18 cellular contexts compared by ENCODE assay signal in genomic region chr5:143168877-143169810, GRCh38.
DNase-seq lines count a peak whose midpoint lies in the region; ATAC-seq, FAIRE-seq and TF ChIP-seq lines count a peak whose summit lies in the region.
"Had no signal": no experiment of that assay in that cellular context is flagged by ENCODE, and none has a peak within 500 bp of the region (broad histone marks: within the 10 kb centered on the region; RNA-seq: fewer than 3 reads in every experiment).

No MANE protein-coding gene starts in this region.

- peaks cover 10% of the 10 kb centered on the region; the same call in 1 of the 2 replicates for H3F3A ChIP-seq in MM.1S (ENCODE audit: insufficient read depth, low read length)

- no peaks in the 10 kb centered on the region for H3K9me2 ChIP-seq in MM.1S (replicated peaks; ENCODE audit: insufficient read depth, low read length)

- H3K36me3 ChIP-seq in MM.1S (replicated peaks; ENCODE audit: insufficient read depth, low read length), result no peaks in the 10 kb centered on the region
- H3K36me3 ChIP-seq in HepG2 (replicated peaks in 1 of 2; ENCODE audit: control insufficient read depth in 1 of 2, insufficient read depth in 2 of 2, low read length in 2 of 2), result no peaks in the 10 kb centered on the region
- H3K36me3 ChIP-seq in tibial nerve, result peaks cover 0 to 12% (median 0%) of the 10 kb centered on the region in 3 donors
- H3K36me3 ChIP-seq: BLaER1, HAP-1 had no signal

- H3K9me3 ChIP-seq in MM.1S (replicated peaks; ENCODE audit: insufficient read depth, low read length), result no peaks in the 10 kb centered on the region
- no peaks in the 10 kb centered on the region for H3K9me3 ChIP-seq in HepG2 (ENCODE audit: low read length)
- H3K9me3 ChIP-seq in tibial nerve, result no peaks in the 10 kb centered on the region
- H3K9me3 ChIP-seq: BLaER1, Caco-2, HAP-1 had no signal

- 87% methylated on average over 3 of the region's 3 CpGs for WGBS in HepG2 (ENCODE audit: low lambda C conversion rate)
- WGBS in tibial nerve, 2 donors, result 90 to 93% methylated on average over 3 of the region's 3 CpGs

- H3K9me3 Mint-ChIP-seq in brain, result no peaks in the 10 kb centered on the region
- H3K9me3 Mint-ChIP-seq: CD8-positive, alpha-beta memory T cell had no signal

- no peaks in the 10 kb centered on the region for H4K20me1 ChIP-seq in MM.1S (ENCODE audit: insufficient read depth, low read length)
- no peaks in the 10 kb centered on the region for H4K20me1 ChIP-seq in HepG2 (ENCODE audit: insufficient read depth, low read length)
- H4K20me1 ChIP-seq: BLaER1 had no signal

- peak overlapping the region; percentile 0; the same call in 1 of the 2 replicates for H3K9ac ChIP-seq in MM.1S (ENCODE audit: low read length)
- no peak overlapping the region for H3K9ac ChIP-seq in HepG2 (ENCODE audit: insufficient read depth, low read depth, low read length)
- H3K9ac ChIP-seq: BLaER1 had no signal

- no peak for TF ChIP-seq EP300 in HepG2 (IDR thresholded peaks at IDR 0.05; ENCODE audit: low read depth in 2 of 2, low read length in 2 of 2)
- TF ChIP-seq EP300 in HepG2 (CRISPR knock-in tag; IDR thresholded peaks at IDR 0.05; ENCODE audit: borderline replicate concordance), result no peak
- TF ChIP-seq EP300 in tibial nerve (IDR thresholded peaks at IDR 0.05), result no peak

- H2AFZ ChIP-seq in MM.1S (ENCODE audit: low read length) (0 out of 2 replicates have a peak overlapping the region, but pooled peaks have one; percentile 0), HepG2 (ENCODE audit: low read length) (no peak overlapping the region)

- H3K27ac ChIP-seq in MM.1S (ENCODE audit: low read length) (peak overlapping the region; percentile 54), HepG2 (ENCODE audit: extremely low read length, insufficient read depth, low read length) (no peak overlapping the region), tibial nerve (peak overlapping the region in 1 of 4 donors; percentile 35)
- H3K27ac ChIP-seq: BLaER1 had no signal

- no peaks in the 10 kb centered on the region for H3K79me2 ChIP-seq in MM.1S (ENCODE audit: low read length)
- no peaks in the 10 kb centered on the region for H3K79me2 ChIP-seq in HepG2 (ENCODE audit: insufficient read depth, low read length)

- DNase-seq in HuH-7 (ENCODE audit: low spot score), result peak; percentile 20
- DNase-seq in MM.1S, result peak; percentile 66
- peak; percentile 46 for DNase-seq in HepG2 (ENCODE audit: low spot score)
- DNase-seq in globus pallidus (ENCODE audit: low spot score), result no peak
- no peak for DNase-seq in NCI-H2107 (lab: John Stamatoyannopoulos, UW)
- DNase-seq in tibial nerve (ENCODE audit: low spot score in 2 of 2), result no peak
- DNase-seq: 8988T; AML-193; Caco-2; CD8-positive, alpha-beta memory T cell; DND-41; GDM1; GOT3 had no signal

- CTCF ChIA-PET in HepG2 (lab: Yijun Ruan, JAX; ENCODE audit: low intra/inter-chr PET ratio, low total read pairs), result no interaction called here

- in situ Hi-C loops in HepG2 (cut with HindIII; ENCODE audit: extremely low pct_ligation_motif_present, low pct_unique_long_range_greater_than_20kb), result no loop called here

- H3K4me1 ChIP-seq in MM.1S (ENCODE audit: low read length) (peaks cover 42% of the 10 kb centered on the region), HepG2 (ENCODE audit: insufficient read depth, low read length) (peaks cover 60% of the 10 kb centered on the region), tibial nerve (peaks cover 0 to 5% (median 0%) of the 10 kb centered on the region in 4 donors)
- H3K4me1 ChIP-seq: HAP-1 had no signal

- H3K4me3 ChIP-seq in MM.1S (ENCODE audit: low read length) (no peak overlapping the region), HepG2 (replicated peaks in 1 of 3; ENCODE audit: insufficient read depth in 1 of 3, low read depth in 2 of 3, low read length in 3 of 3) (no peak overlapping the region), tibial nerve (no peak overlapping the region)
- H3K4me3 ChIP-seq: BLaER1, HAP-1 had no signal

- FAIRE-seq in HepG2 (lab: Jason Lieb, UNC), result no peak
- FAIRE-seq: GM12892 had no signal

- no peaks in the 10 kb centered on the region for H3K36me3 Mint-ChIP-seq in brain

- TF ChIP-seq POLR2A in HepG2 (IDR thresholded peaks at IDR 0.05; ENCODE audit: insufficient read depth in 1 of 2, low read depth in 2 of 2, low read length in 2 of 2) (no peak), tibial nerve (IDR thresholded peaks at IDR 0.05) (no peak)

- ATAC-seq in HepG2 (peak; percentile 82), HG03565 (IDR thresholded peaks at IDR 0.05; ENCODE audit: unreplicated experiment) (no peak)

- intact Hi-C loops in HepG2 (cut with micrococcal nuclease; ENCODE audit: unreplicated experiment), result loop anchor here (2.0 kb wide), 1 partner anchor 14 kb away; no protein-coding TSS in a partner anchor

- H3K27me3 Mint-ChIP-seq in brain, result peaks cover 4% of the 10 kb centered on the region
- H3K27me3 Mint-ChIP-seq: CD8-positive, alpha-beta memory T cell had no signal

- no peak for TF ChIP-seq CTCF in MM.1S (IDR thresholded peaks at IDR 0.05; ENCODE audit: low read length)
- TF ChIP-seq CTCF in brain (conservative IDR thresholded peaks at IDR 0.05), result no peak
- no peak for TF ChIP-seq CTCF in HepG2 (CRISPR knock-in tag; IDR thresholded peaks at IDR 0.05)
- TF ChIP-seq CTCF in tibial nerve (IDR thresholded peaks at IDR 0.05), result no peak

- no TSS peak for BruUV-seq in HepG2 (replicated peaks; lab: Mats Ljungman, UMichigan)

- peak overlapping the region in 4 of 5 experiments; percentile 13 to 53 (median 18) for H3K27ac Mint-ChIP-seq in brain
- H3K27ac Mint-ChIP-seq: CD8-positive, alpha-beta memory T cell had no signal

- H3K27me3 ChIP-seq in MM.1S (replicated peaks; ENCODE audit: insufficient read depth, low read length) (no peaks in the 10 kb centered on the region), HepG2 (ENCODE audit: control insufficient read depth in 1 of 2, insufficient read depth in 2 of 2, low read length in 2 of 2) (no peaks in the 10 kb centered on the region), tibial nerve (no peaks in the 10 kb centered on the region)
- H3K27me3 ChIP-seq: BLaER1 had no signal

- H3K4me3 Mint-ChIP-seq in brain, result no peak overlapping the region
- H3K4me3 Mint-ChIP-seq: CD8-positive, alpha-beta memory T cell had no signal

- H3K4me2 ChIP-seq in MM.1S (ENCODE audit: low read depth, low read length) (0 out of 2 replicates have a peak overlapping the region, but pooled peaks have one; percentile 4), HepG2 (ENCODE audit: low read depth, low read length) (no peak overlapping the region)
- H3K4me2 ChIP-seq: BLaER1 had no signal

- H3K4me1 Mint-ChIP-seq in brain, result peaks cover 26% of the 10 kb centered on the region

- no peak for TF ChIP-seq RAD21 in HepG2 (CRISPR knock-in tag; IDR thresholded peaks at IDR 0.05)

- POLR2A ChIA-PET in HepG2 (lab: Yijun Ruan, JAX), result no interaction called here

TF ChIP-seq in HepG2, 621 proteins besides CTCF, POLR2A, EP300 and RAD21 (continues in another document):
- no peak for TF ChIP-seq ZNF672 (CRISPR knock-in tag; IDR thresholded peaks at IDR 0.05)
- TF ChIP-seq MAFF (IDR thresholded peaks at IDR 0.05; ENCODE audit: low read depth, low read length), result peak; percentile 44; the same call in 1 of the 2 replicates
- 0 out of 2 replicates have a peak, but pooled peaks have one; percentile 31 for TF ChIP-seq FOXA3 (CRISPR knock-in tag; IDR thresholded peaks at IDR 0.05)
- TF ChIP-seq ATF7 (IDR thresholded peaks at IDR 0.05), result no peak
- TF ChIP-seq ATF7 (CRISPR knock-in tag; IDR thresholded peaks at IDR 0.05), result no peak
- no peak for TF ChIP-seq ZNF776 (CRISPR knock-in tag; IDR thresholded peaks at IDR 0.05)
- peak; percentile 24; the same call in 1 of the 2 replicates for TF ChIP-seq SOX5 (CRISPR knock-in tag; IDR thresholded peaks at IDR 0.05; ENCODE audit: borderline replicate concordance)
- peak; percentile 25 for TF ChIP-seq RBM22 (optimal IDR thresholded peaks at IDR 0.05; ENCODE audit: low read length)
- no peak for TF ChIP-seq GATA4 (IDR thresholded peaks at IDR 0.05; ENCODE audit: borderline replicate concordance, low read depth)
- peak; percentile 61 to 69 for TF ChIP-seq MAFK (conservative IDR thresholded peaks at IDR 0.05 in 1 of 2, IDR thresholded peaks at IDR 0.05 in 1 of 2; ENCODE audit: low read length in 2 of 2)
- no peak for TF ChIP-seq FOSL2 (CRISPR knock-in tag; IDR thresholded peaks at IDR 0.05)
- TF ChIP-seq CHCHD3 (CRISPR knock-in tag; IDR thresholded peaks at IDR 0.05), result no peak
- no peak for TF ChIP-seq SOX13 (IDR thresholded peaks at IDR 0.05)
- TF ChIP-seq SOX13 (CRISPR knock-in tag; conservative IDR thresholded peaks at IDR 0.05 in 1 of 2, IDR thresholded peaks at IDR 0.05 in 1 of 2), result 0 out of 4 replicates have a peak, but pooled peaks of 1 of the 2 experiments have one; percentile 35
- TF ChIP-seq, protein P1, sequence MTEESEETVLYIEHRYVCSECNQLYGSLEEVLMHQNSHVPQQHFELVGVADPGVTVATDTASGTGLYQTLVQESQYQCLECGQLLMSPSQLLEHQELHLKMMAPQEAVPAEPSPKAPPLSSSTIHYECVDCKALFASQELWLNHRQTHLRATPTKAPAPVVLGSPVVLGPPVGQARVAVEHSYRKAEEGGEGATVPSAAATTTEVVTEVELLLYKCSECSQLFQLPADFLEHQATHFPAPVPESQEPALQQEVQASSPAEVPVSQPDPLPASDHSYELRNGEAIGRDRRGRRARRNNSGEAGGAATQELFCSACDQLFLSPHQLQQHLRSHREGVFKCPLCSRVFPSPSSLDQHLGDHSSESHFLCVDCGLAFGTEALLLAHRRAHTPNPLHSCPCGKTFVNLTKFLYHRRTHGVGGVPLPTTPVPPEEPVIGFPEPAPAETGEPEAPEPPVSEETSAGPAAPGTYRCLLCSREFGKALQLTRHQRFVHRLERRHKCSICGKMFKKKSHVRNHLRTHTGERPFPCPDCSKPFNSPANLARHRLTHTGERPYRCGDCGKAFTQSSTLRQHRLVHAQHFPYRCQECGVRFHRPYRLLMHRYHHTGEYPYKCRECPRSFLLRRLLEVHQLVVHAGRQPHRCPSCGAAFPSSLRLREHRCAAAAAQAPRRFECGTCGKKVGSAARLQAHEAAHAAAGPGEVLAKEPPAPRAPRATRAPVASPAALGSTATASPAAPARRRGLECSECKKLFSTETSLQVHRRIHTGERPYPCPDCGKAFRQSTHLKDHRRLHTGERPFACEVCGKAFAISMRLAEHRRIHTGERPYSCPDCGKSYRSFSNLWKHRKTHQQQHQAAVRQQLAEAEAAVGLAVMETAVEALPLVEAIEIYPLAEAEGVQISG (CRISPR knock-in tag; IDR thresholded peaks at IDR 0.05), result peak; percentile 40; the same call in 1 of the 2 replicates
- TF ChIP-seq ZNF598 (CRISPR knock-in tag; IDR thresholded peaks at IDR 0.05; ENCODE audit: borderline replicate concordance), result no peak
- no peak for TF ChIP-seq ZNF652 (CRISPR knock-in tag; IDR thresholded peaks at IDR 0.05; ENCODE audit: borderline replicate concordance, low read depth)
- no peak for TF ChIP-seq ZNF543 (CRISPR knock-in tag; IDR thresholded peaks at IDR 0.05)

Comparison
In these comparisons a context has a peak if more than half of its experiments do, and no peak if none do; other contexts are left out.
1. DNase-seq: peak in HuH-7 (single experiment), MM.1S (single experiment) and HepG2 (single experiment); none in globus pallidus (single experiment), NCI-H2107 (single experiment) and tibial nerve (0 of 2).